ENCODE assay signal across 1 cellular context in the genomic region with DNA sequence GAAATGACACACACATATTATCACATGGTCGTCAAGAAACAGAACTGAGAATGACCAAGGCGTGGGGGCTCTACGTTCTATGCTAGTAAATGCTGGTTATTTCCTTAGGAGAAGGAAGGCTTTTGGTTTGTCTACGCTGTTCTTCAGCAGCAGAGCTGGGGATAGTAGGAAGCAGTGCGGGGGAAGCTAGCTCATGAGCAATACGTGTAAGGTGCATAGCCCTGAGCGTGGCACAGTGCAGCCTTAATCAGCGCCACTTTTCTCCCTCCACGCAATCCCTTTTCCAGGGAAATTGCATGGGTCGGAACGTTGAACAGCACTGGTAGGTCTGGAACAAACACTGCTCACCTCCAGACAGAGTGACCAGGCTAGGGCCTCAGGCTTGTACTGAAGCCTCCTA.
TF ChIP-seq lines count a peak whose summit lies in the region.

No MANE protein-coding gene starts in this region.

TF ChIP-seq in GM12878, 131 proteins besides CTCF, POLR2A, EP300 and RAD21 (continued from another document):
- TF ChIP-seq, protein P1, sequence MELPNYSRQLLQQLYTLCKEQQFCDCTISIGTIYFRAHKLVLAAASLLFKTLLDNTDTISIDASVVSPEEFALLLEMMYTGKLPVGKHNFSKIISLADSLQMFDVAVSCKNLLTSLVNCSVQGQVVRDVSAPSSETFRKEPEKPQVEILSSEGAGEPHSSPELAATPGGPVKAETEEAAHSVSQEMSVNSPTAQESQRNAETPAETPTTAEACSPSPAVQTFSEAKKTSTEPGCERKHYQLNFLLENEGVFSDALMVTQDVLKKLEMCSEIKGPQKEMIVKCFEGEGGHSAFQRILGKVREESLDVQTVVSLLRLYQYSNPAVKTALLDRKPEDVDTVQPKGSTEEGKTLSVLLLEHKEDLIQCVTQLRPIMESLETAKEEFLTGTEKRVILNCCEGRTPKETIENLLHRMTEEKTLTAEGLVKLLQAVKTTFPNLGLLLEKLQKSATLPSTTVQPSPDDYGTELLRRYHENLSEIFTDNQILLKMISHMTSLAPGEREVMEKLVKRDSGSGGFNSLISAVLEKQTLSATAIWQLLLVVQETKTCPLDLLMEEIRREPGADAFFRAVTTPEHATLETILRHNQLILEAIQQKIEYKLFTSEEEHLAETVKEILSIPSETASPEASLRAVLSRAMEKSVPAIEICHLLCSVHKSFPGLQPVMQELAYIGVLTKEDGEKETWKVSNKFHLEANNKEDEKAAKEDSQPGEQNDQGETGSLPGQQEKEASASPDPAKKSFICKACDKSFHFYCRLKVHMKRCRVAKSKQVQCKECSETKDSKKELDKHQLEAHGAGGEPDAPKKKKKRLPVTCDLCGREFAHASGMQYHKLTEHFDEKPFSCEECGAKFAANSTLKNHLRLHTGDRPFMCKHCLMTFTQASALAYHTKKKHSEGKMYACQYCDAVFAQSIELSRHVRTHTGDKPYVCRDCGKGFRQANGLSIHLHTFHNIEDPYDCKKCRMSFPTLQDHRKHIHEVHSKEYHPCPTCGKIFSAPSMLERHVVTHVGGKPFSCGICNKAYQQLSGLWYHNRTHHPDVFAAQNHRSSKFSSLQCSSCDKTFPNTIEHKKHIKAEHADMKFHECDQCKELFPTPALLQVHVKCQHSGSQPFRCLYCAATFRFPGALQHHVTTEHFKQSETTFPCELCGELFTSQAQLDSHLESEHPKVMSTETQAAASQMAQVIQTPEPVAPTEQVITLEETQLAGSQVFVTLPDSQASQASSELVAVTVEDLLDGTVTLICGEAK (IDR thresholded peaks at IDR 0.05; ENCODE audit: borderline replicate concordance) = no peak
- TF ChIP-seq ZNF24 (IDR thresholded peaks at IDR 0.05) (no peak), TBL1XR1 (IDR thresholded peaks at IDR 0.05; ENCODE audit: low read depth, low read length) (no peak), SREBF1 (IDR thresholded peaks at IDR 0.05; ENCODE audit: low read length) (no peak), JUND (IDR thresholded peaks at IDR 0.05; ENCODE audit: low read depth, low read length) (no peak)
